In the genomic region with DNA sequence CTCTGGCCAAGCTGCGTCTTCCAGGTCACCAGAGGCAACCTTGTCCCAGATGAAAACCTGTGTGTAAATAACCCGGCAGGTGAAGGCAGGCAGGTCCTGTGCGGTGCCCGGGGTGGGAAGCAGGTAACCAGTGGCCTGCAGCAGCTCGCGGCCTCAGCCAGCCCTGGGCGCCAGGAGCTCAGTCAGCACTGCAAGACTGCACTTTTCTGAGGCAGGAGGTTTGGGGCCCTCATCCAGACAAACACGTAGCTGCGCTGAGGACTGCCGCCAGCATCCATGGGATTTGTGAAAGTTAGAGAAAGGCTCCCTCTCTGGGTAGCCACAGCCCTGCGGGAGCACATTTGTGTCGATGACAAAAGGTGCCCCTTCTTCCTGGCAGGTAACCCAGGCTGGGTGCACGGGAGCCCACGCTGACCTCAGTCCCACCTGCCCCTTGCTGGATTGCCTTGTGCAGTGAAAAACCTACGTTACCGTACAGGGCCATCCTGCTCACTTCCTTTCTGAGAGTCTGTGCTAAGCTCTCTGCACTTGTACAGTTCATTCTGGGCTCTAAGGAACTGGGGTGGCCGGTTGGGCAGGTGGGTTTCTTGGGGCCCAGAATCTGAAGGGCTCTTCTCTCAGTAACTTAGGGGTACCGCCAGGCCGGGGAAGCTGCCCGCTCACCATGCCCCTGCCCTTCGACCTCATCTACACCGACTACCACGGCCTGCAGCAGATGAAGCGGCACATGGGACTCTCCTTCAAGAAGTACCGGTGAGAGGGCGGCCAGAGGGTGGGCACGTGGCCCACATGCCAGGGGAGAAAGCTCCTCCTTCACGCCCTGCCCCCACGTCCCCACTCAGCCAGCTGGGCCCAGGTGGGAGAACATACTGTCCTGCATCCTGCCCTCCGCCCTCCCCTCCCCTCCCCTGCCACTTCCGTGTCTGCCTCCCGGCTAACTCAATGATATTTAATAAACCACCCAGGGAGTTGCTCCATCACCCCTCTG, we compare ENCODE assay signal across 28 cellular contexts. TPM values are rescaled to one million over a fixed set of nuclear protein-coding genes. Genes with fewer than 3 reads are reported as not detected.
DNase-seq lines count a peak whose midpoint lies in the region; ATAC-seq and TF ChIP-seq lines count a peak whose summit lies in the region.
"Had no signal": no experiment of that assay in that cellular context is flagged by ENCODE, and none has a peak within 500 bp of the region (broad histone marks: within the 10 kb centered on the region; RNA-seq: fewer than 3 reads in every experiment).

No MANE protein-coding gene starts in this region.

- no peaks in the 10 kb centered on the region for H3K36me3 ChIP-seq in CD8-positive, alpha-beta T cell (ENCODE audit: insufficient read depth, low read length)
- H3K36me3 ChIP-seq: Peyer's patch, right atrium auricular region, uterus had no signal

- no peak for TF ChIP-seq CTCF in CD8-positive, alpha-beta T cell (IDR thresholded peaks at IDR 0.05)

- H3K9me3 Mint-ChIP-seq in CD8-positive, alpha-beta T cell: no peaks in the 10 kb centered on the region
- H3K9me3 Mint-ChIP-seq: activated CD4-positive, alpha-beta T cell treated with anti-CD3 and anti-CD28 coated beads, Interleukin-2, amount 10 ng/mL, durations not matched to agents 24 days and 14 days; activated naive CD4-positive, alpha-beta T cell treated with anti-CD3 and anti-CD28 coated beads, Interleukin-2, amount 50 U/mL, for 72 hours; activated T-helper 2 cell treated with anti-CD3 and anti-CD28 coated beads, Interferon-gamma antibody, Interleukin-2, Interleukin-4, amounts not matched to agents 10 μg/mL and 5 μg/mL and 100 μg/mL, durations not matched to agents 14 hours and 24 hours and 36 hours; naive thymus-derived CD4-positive, alpha-beta T cell; stimulated activated effector memory CD8-positive, alpha-beta T cell treated with anti-CD3 and anti-CD28 coated beads, Interleukin-12 subunit alpha, Interleukin-12 subunit beta, amount 100 ng/mL, for 72 hours had no signal

- POLR2A ChIA-PET in CD8-positive, alpha-beta T cell (lab: Charles Lee): no interaction called here

- H3K4me3 Mint-ChIP-seq in CD8-positive, alpha-beta T cell: no peak overlapping the region
- H3K4me3 Mint-ChIP-seq: activated CD4-positive, alpha-beta T cell treated with anti-CD3 and anti-CD28 coated beads, Interleukin-2, amount 10 ng/mL, durations not matched to agents 24 days and 14 days; GM23338; naive thymus-derived CD4-positive, alpha-beta T cell; stimulated activated effector memory CD8-positive, alpha-beta T cell treated with anti-CD3 and anti-CD28 coated beads, Interleukin-12 subunit alpha, Interleukin-12 subunit beta, amount 100 ng/mL, for 72 hours had no signal

- CTCF ChIA-PET in CD8-positive, alpha-beta T cell (lab: Charles Lee): no interaction called here

- H3K27me3 Mint-ChIP-seq in CD8-positive, alpha-beta T cell (ENCODE audit: low read depth): no peaks in the 10 kb centered on the region

- ATAC-seq in CD8-positive, alpha-beta T cell: no peak
- ATAC-seq: GM23338; naive thymus-derived CD4-positive, alpha-beta T cell; stimulated activated effector memory CD8-positive, alpha-beta T cell treated with anti-CD3 and anti-CD28 coated beads, Interleukin-12 subunit alpha, Interleukin-12 subunit beta, amount 100 ng/mL, for 72 hours had no signal

- H3K4me3 ChIP-seq in CD8-positive, alpha-beta T cell (ENCODE audit: low read depth, low read length): no peak overlapping the region
- H3K4me3 ChIP-seq: BLaER1, GM23338, Peyer's patch, right atrium auricular region, uterus had no signal

- H3K27ac Mint-ChIP-seq in CD8-positive, alpha-beta T cell: no peak overlapping the region
- H3K27ac Mint-ChIP-seq: activated CD4-positive, alpha-beta T cell treated with anti-CD3 and anti-CD28 coated beads, Interleukin-2, amount 10 ng/mL, durations not matched to agents 24 days and 14 days; activated naive CD4-positive, alpha-beta T cell treated with anti-CD3 and anti-CD28 coated beads, Interleukin-2, amount 50 U/mL, for 72 hours; activated T-helper 2 cell treated with anti-CD3 and anti-CD28 coated beads, Interferon-gamma antibody, Interleukin-2, Interleukin-4, amounts not matched to agents 10 μg/mL and 5 μg/mL and 100 μg/mL, durations not matched to agents 14 hours and 24 hours and 36 hours; GM23338; stimulated activated effector memory CD8-positive, alpha-beta T cell treated with anti-CD3 and anti-CD28 coated beads, Interleukin-12 subunit alpha, Interleukin-12 subunit beta, amount 100 ng/mL, for 72 hours had no signal

- no peaks in the 10 kb centered on the region for H3K36me3 Mint-ChIP-seq in CD8-positive, alpha-beta T cell
- H3K36me3 Mint-ChIP-seq: activated naive CD4-positive, alpha-beta T cell treated with anti-CD3 and anti-CD28 coated beads, Interleukin-2, amount 50 U/mL, for 72 hours; naive thymus-derived CD4-positive, alpha-beta T cell; stimulated activated effector memory CD8-positive, alpha-beta T cell treated with anti-CD3 and anti-CD28 coated beads, Interleukin-12 subunit alpha, Interleukin-12 subunit beta, amount 100 ng/mL, for 72 hours had no signal

- H3K27ac ChIP-seq in CD8-positive, alpha-beta T cell (ENCODE audit: low read depth, low read length): no peak overlapping the region
- H3K27ac ChIP-seq: BLaER1, KMS-11, Peyer's patch, right atrium auricular region, uterus had no signal

- H3K4me1 ChIP-seq in CD8-positive, alpha-beta T cell (ENCODE audit: insufficient read depth, low read length): no peaks in the 10 kb centered on the region
- H3K4me1 ChIP-seq: Peyer's patch, right atrium auricular region, uterus had no signal

- no peaks in the 10 kb centered on the region for H3K27me3 ChIP-seq in CD8-positive, alpha-beta T cell (ENCODE audit: insufficient read depth, low read length)
- H3K27me3 ChIP-seq: BLaER1, Peyer's patch, right atrium auricular region, uterus had no signal

- H3K4me1 Mint-ChIP-seq in CD8-positive, alpha-beta T cell (ENCODE audit: low read depth): no peaks in the 10 kb centered on the region
- H3K4me1 Mint-ChIP-seq: activated CD4-positive, alpha-beta T cell treated with anti-CD3 and anti-CD28 coated beads, Interleukin-2, amount 10 ng/mL, durations not matched to agents 24 days and 14 days; naive thymus-derived CD4-positive, alpha-beta T cell; stimulated activated effector memory CD8-positive, alpha-beta T cell treated with anti-CD3 and anti-CD28 coated beads, Interleukin-12 subunit alpha, Interleukin-12 subunit beta, amount 100 ng/mL, for 72 hours had no signal

- DNase-seq in NCI-H2227 (lab: John Stamatoyannopoulos, UW; ENCODE audit: unreplicated experiment) (peak; percentile 9), NCI-H2227 treated with DMSO at 0.1 percent for 48 hours (lab: John Stamatoyannopoulos, UW) (no peak), DMS153 treated with DMSO at 0.1 percent for 48 hours (lab: John Stamatoyannopoulos, UW; ENCODE audit: unreplicated experiment) (peak; percentile 35), RPMI8226 (peak; percentile 43), left kidney (ENCODE audit: low read depth, low spot score) (peak; percentile 12), CD1c-positive myeloid dendritic cell (ENCODE audit: extremely low spot score) (no peak), H4 (ENCODE audit: low spot score) (no peak)
- DNase-seq in CD8-positive, alpha-beta T cell: no peak
- DNase-seq: activated CD4-positive, alpha-beta T cell treated with anti-CD3 and anti-CD28 coated beads, Interleukin-2, amount 10 ng/mL, durations not matched to agents 24 days and 14 days; activated CD8-positive, alpha-beta memory T cell treated with anti-CD3 and anti-CD28 coated beads, Interleukin-2, amount 50 U/mL, for 4 hours; central memory CD4-positive, alpha-beta T cell; dermis blood vessel endothelial cell; left ventricle myocardium superior; MV-4-11; naive thymus-derived CD4-positive, alpha-beta T cell; NCI-H187; Peyer's patch; stimulated activated CD4-positive, alpha-beta T cell treated with anti-CD3 and anti-CD28 coated beads, Interleukin-2, amount 100 ng/mL, for 48 hours; T-helper 2 cell; uterus had no signal

- intact Hi-C loops in CD8-positive, alpha-beta T cell (cut with DNase I, micrococcal nuclease): no loop called here

- H3K9me3 ChIP-seq in CD8-positive, alpha-beta T cell (ENCODE audit: low read length): no peaks in the 10 kb centered on the region
- H3K9me3 ChIP-seq: BLaER1, Peyer's patch, right atrium auricular region, uterus had no signal

RNA-seq across cellular contexts. Expression of gene MGAT5B, which starts 56.4 kb away (rescaled TPM):
- 5.3 and 6.8 TPM in 2 replicates for total RNA-seq in H4 (2014; rRNA removed; shearing (Covaris generic))
- under 1 TPM; 0.24 to 0.36 TPM for total RNA-seq in CD8-positive, alpha-beta T cell
- total RNA-seq: HT-29, left ventricle myocardium superior, right atrium auricular region had no signal

Comparison
In these comparisons a context has a peak if more than half of its experiments do, and no peak if none do; other contexts are left out.
1. DNase-seq: peak in NCI-H2227 (single experiment), DMS153 treated with DMSO at 0.1 percent for 48 hours (single experiment), RPMI8226 (single experiment) and left kidney (single experiment); none in NCI-H2227 treated with DMSO at 0.1 percent for 48 hours (single experiment), CD1c-positive myeloid dendritic cell (single experiment), H4 (single experiment) and CD8-positive, alpha-beta T cell (0 of 7).